In genomic region chr19:47228937-47229673, GRCh38 we compare ENCODE assay signal across 8 cellular contexts. TPM values are rescaled to one million over a fixed set of nuclear protein-coding genes. Genes with fewer than 3 reads are reported as not detected.
DNase-seq lines count a peak whose midpoint lies in the region; ATAC-seq, FAIRE-seq and TF ChIP-seq lines count a peak whose summit lies in the region.

No MANE protein-coding gene starts in this region.

- H3K36me3 ChIP-seq in Panc1 (ENCODE audit: control insufficient read depth, insufficient read depth, low read length) = no peaks in the 10 kb centered on the region; the same call in 1 of the 2 replicates
- no peaks in the 10 kb centered on the region for H3K36me3 ChIP-seq in ectodermal cell (ENCODE audit: control insufficient read depth, insufficient read depth, low read length)
- H3K36me3 ChIP-seq in neuron (ENCODE audit: insufficient read depth, low read length) = peaks cover 8% of the 10 kb centered on the region

- CTCF ChIA-PET in Panc1 (lab: Charles Lee) = no interaction called here

- no peak overlapping the region for H2AFZ ChIP-seq in neuron (ENCODE audit: low read depth, low read length)

- POLR2A ChIA-PET in Panc1 (lab: Charles Lee) = no interaction called here

- ATAC-seq in Panc1 (no peak), GM18868 (IDR thresholded peaks at IDR 0.05; ENCODE audit: unreplicated experiment) (no peak)

- H3K9me3 ChIP-seq in Panc1 (ENCODE audit: control insufficient read depth, insufficient read depth, low read depth, low read length) (no peaks in the 10 kb centered on the region), ectodermal cell (ENCODE audit: control insufficient read depth, low read length) (no peaks in the 10 kb centered on the region), neuron (ENCODE audit: low read length) (no peaks in the 10 kb centered on the region)

- H3K27ac ChIP-seq in Panc1 (ENCODE audit: low read length) = peak overlapping the region; percentile 81
- H3K27ac ChIP-seq in ectodermal cell (ENCODE audit: insufficient read depth, low read depth, low read length, poor library complexity, severe bottlenecking) = no peak overlapping the region

- H3K4me1 ChIP-seq in Panc1 (ENCODE audit: control insufficient read depth, insufficient read depth, low read length) (peaks cover 20% of the 10 kb centered on the region), ectodermal cell (ENCODE audit: control insufficient read depth, insufficient read depth, low read length) (peaks cover 19% of the 10 kb centered on the region), neuron (ENCODE audit: insufficient read depth, low read length) (peaks cover 45% of the 10 kb centered on the region)

- H3K4me3 ChIP-seq in Panc1 (ENCODE audit: low read depth in 2 of 2, low read length in 2 of 2) = peak overlapping the region; percentile 65 to 78
- H3K4me3 ChIP-seq in ectodermal cell (ENCODE audit: insufficient read depth, low read depth, low read length) = peak overlapping the region; percentile 96
- H3K4me3 ChIP-seq in neuron (ENCODE audit: low read length) = peak overlapping the region; percentile 63

- intact Hi-C loops in Panc1 (cut with micrococcal nuclease; ENCODE audit: unreplicated experiment) = loop anchor here (10.0 kb wide), 1 partner anchor 184 kb away; the partner anchor contains the start of gene TMEM160

- no peak for FAIRE-seq in D721Med (lab: Jason Lieb, UNC)

- in situ Hi-C loops in Panc1 (cut with HindIII; ENCODE audit: low pct_unique_long_range_greater_than_20kb, low sequenced_read_pairs) = no loop called here

- 35 to 39% methylated on average over 10 of the region's 10 CpGs for WGBS in ectodermal cell, 2 experiments

- DNase-seq in SIG-M5 treated with dmso at 0.1 percent for 504 hours (lab: John Stamatoyannopoulos, UW; ENCODE audit: unreplicated experiment) = peak; percentile 50
- no peak for DNase-seq in SIG-M5 (lab: John Stamatoyannopoulos, UW)
- DNase-seq in Panc1 (ENCODE audit: low read depth, low spot score) = no peak
- DNase-seq in D721Med (ENCODE audit: insufficient read length, low spot score) = no peak
- DNase-seq in inferior parietal cortex (ENCODE audit: extremely low spot score) = no peak

- no TSS peak for BruUV-seq in Panc1 (replicated peaks; lab: Mats Ljungman, UMichigan)

- H3K27me3 ChIP-seq in Panc1 (ENCODE audit: control insufficient read depth, insufficient read depth, low read length) (no peaks in the 10 kb centered on the region), ectodermal cell (ENCODE audit: control insufficient read depth, insufficient read depth, low read length, poor library complexity, severe bottlenecking) (no peaks in the 10 kb centered on the region), neuron (ENCODE audit: insufficient read depth, low read length) (no peaks in the 10 kb centered on the region)

- no peak for TF ChIP-seq CTCF in Panc1 (IDR thresholded peaks at IDR 0.05)
- TF ChIP-seq CTCF in D721Med (IDR thresholded peaks at IDR 0.05; ENCODE audit: insufficient read depth, missing control alignments) = no peak

RNA-seq across cellular contexts. Expression of gene BBC3, which starts 1.9 kb away (rescaled TPM):
- total RNA-seq in Panc1 (2021; ENCODE audit: unreplicated experiment) = 7.6 TPM
- polyA plus RNA-seq in Panc1 (2012; ENCODE audit: insufficient read length) = 12.9 TPM
- 17.5 TPM for polyA plus RNA-seq in ectodermal cell (2013, experiment 1 of 4)
- polyA plus RNA-seq in ectodermal cell (2013, experiment 2 of 4) = 15.1 TPM
- 14.1 TPM for polyA plus RNA-seq in ectodermal cell (2013, experiment 3 of 4)
- 15.8 TPM for polyA plus RNA-seq in ectodermal cell (2013, experiment 4 of 4)

RNA-seq across cellular contexts. Expression of gene CCDC9, which starts 27.2 kb away (rescaled TPM):
- total RNA-seq in Panc1 (2021; ENCODE audit: unreplicated experiment) = 29.2 TPM
- polyA plus RNA-seq in Panc1 (2012; ENCODE audit: insufficient read length) = 31.2 TPM
- 35.5 TPM for polyA plus RNA-seq in ectodermal cell (2013, experiment 1 of 4)
- polyA plus RNA-seq in ectodermal cell (2013, experiment 2 of 4) = 34.5 TPM
- polyA plus RNA-seq in ectodermal cell (2013, experiment 3 of 4) = 21.2 TPM
- polyA plus RNA-seq in ectodermal cell (2013, experiment 4 of 4) = 21.1 TPM

RNA-seq across cellular contexts. Expression of gene INAFM1, which starts 45.6 kb away (rescaled TPM):
- 13.1 TPM for total RNA-seq in Panc1 (2021; ENCODE audit: unreplicated experiment)
- polyA plus RNA-seq in Panc1 (2012; ENCODE audit: insufficient read length) = 23.1 TPM
- 8.4 TPM for polyA plus RNA-seq in ectodermal cell (2013, experiment 1 of 4)
- polyA plus RNA-seq in ectodermal cell (2013, experiment 2 of 4) = 9.1 TPM
- 9.6 TPM for polyA plus RNA-seq in ectodermal cell (2013, experiment 3 of 4)
- 10.0 TPM for polyA plus RNA-seq in ectodermal cell (2013, experiment 4 of 4)
